Comparison of ENCODE assay signal across 22 cellular contexts in the genomic region with DNA sequence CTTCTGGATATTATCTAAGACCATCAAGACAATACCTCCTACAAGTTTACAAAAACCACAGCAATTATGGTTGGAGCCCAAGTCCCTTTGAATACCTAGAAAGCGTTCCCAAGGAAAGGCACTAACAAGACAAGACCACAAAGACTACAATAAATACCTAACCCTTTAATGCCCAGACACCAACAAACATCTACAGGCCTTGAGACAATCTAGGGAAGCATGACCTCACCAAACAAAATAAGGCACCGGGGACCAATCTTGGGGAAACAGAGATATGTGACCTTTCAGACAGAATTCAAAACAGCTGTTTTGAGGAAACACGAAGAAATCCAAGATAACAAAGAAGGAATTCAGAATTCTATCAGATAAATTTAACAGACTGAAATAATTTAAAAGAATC.
"Had no signal": no experiment of that assay in that cellular context is flagged by ENCODE, and none has a peak within 500 bp of the region (broad histone marks: within the 10 kb centered on the region; RNA-seq: fewer than 3 reads in every experiment).

No MANE protein-coding gene starts in this region.

- H3K4me3 Mint-ChIP-seq: activated CD4-positive, alpha-beta T cell treated with anti-CD3 and anti-CD28 coated beads for 36 hours; activated naive CD4-positive, alpha-beta T cell treated with anti-CD3 and anti-CD28 coated beads, Interleukin-2, amount 10 ng/mL, durations not matched to agents 7 days and 5 days; endodermal cell; memory B cell; WTC11 had no signal

- H3K4me1 Mint-ChIP-seq: endodermal cell, memory B cell, WTC11 had no signal

- ATAC-seq: activated CD4-positive, alpha-beta T cell treated with anti-CD3 and anti-CD28 coated beads for 36 hours; heart right ventricle; left cardiac atrium; sciatic nerve; stimulated activated naive CD8-positive, alpha-beta T cell treated with anti-CD3 and anti-CD28 coated beads, Interleukin-15, Interleukin-2, amounts not matched to agents 100 U/mL and 50 U/mL, for 24 hours; WTC11 had no signal

- DNase-seq: activated CD4-positive, alpha-beta T cell treated with anti-CD3 and anti-CD28 coated beads for 36 hours; activated CD4-positive, alpha-beta T cell treated with anti-CD3 and anti-CD28 coated beads, Interleukin-2, amount 50 U/mL, for 4 hours; activated CD8-positive, alpha-beta memory T cell treated with anti-CD3 and anti-CD28 coated beads for 24 hours; activated CD8-positive, alpha-beta memory T cell treated with anti-CD3 and anti-CD28 coated beads, Interleukin-2, amount 50 U/mL, for 4 hours; activated effector memory CD4-positive, alpha-beta T cell treated with Interleukin-2 at 50 U/mL for 16 hours; activated naive CD4-positive, alpha-beta T cell treated with anti-CD3 and anti-CD28 coated beads, Interleukin-2, amount 10 ng/mL, durations not matched to agents 7 days and 5 days; activated T-cell treated with anti-CD3 and anti-CD28 coated beads, Interleukin-2, amount 50 U/mL, for 48 hours; aorta; brain microvascular endothelial cell; caudate nucleus; endodermal cell; foreskin fibroblast; heart right ventricle; left cardiac atrium; stimulated activated CD4-positive, alpha-beta T cell treated with anti-CD3 and anti-CD28 coated beads, Interleukin-4, amount 100 ng/mL, for 1 hour; stimulated activated naive CD8-positive, alpha-beta T cell treated with anti-CD3 and anti-CD28 coated beads, Interleukin-15, Interleukin-2, amounts not matched to agents 100 U/mL and 50 U/mL, for 24 hours; T1000; upper lobe of left lung had no signal

- H3K27me3 Mint-ChIP-seq: activated CD4-positive, alpha-beta T cell treated with anti-CD3 and anti-CD28 coated beads for 36 hours; activated naive CD4-positive, alpha-beta T cell treated with anti-CD3 and anti-CD28 coated beads, Interleukin-2, amount 10 ng/mL, durations not matched to agents 7 days and 5 days; memory B cell had no signal

- H3K9me3 Mint-ChIP-seq: activated naive CD4-positive, alpha-beta T cell treated with anti-CD3 and anti-CD28 coated beads, Interleukin-2, amount 10 ng/mL, durations not matched to agents 7 days and 5 days; endodermal cell; memory B cell; WTC11 had no signal

- H3K27ac Mint-ChIP-seq: activated CD4-positive, alpha-beta T cell treated with anti-CD3 and anti-CD28 coated beads for 36 hours; activated naive CD4-positive, alpha-beta T cell treated with anti-CD3 and anti-CD28 coated beads, Interleukin-2, amount 10 ng/mL, durations not matched to agents 7 days and 5 days; endodermal cell; memory B cell; nephron had no signal
